In genomic region chr11:74147199-74147929, GRCh38 we compare ENCODE assay signal across 12 cellular contexts.
DNase-seq lines count a peak whose midpoint lies in the region; ATAC-seq and FAIRE-seq lines count a peak whose summit lies in the region.
"Had no signal": no experiment of that assay in that cellular context is flagged by ENCODE, and none has a peak within 500 bp of the region (broad histone marks: within the 10 kb centered on the region; RNA-seq: fewer than 3 reads in every experiment).

No MANE protein-coding gene starts in this region.

- peak; percentile 90 for FAIRE-seq in HTR-8/SVneo (lab: Jason Lieb, UNC)

- intact Hi-C loops in posterior cingulate gyrus (cut with DNase I) = no loop called here

- no peak for ATAC-seq in HG03097 (IDR thresholded peaks at IDR 0.05; ENCODE audit: low FRiP score, unreplicated experiment)
- ATAC-seq in GM19452 (IDR thresholded peaks at IDR 0.05; ENCODE audit: unreplicated experiment) = no peak
- ATAC-seq: CD8-positive, alpha-beta T cell had no signal

- DNase-seq in ACHN (peak; percentile 78), HTR-8/SVneo (ENCODE audit: insufficient read length, low spot score) (no peak), amniotic epithelial cell (ENCODE audit: low read depth) (peak; percentile 64), kidney glomerular epithelial cell (lab: John Stamatoyannopoulos, UW) (peak; percentile 75), posterior cingulate gyrus (no peak), NCI-H2081 treated with DMSO at 0.1 percent for 48 hours (lab: John Stamatoyannopoulos, UW) (no peak)
- DNase-seq: CD8-positive, alpha-beta T cell; mesendoderm; NCI-H1417; NCI-H345 had no signal

- in situ Hi-C loops in ACHN (cut with HindIII; ENCODE audit: low pct_ligation_motif_present, low pct_unique_long_range_greater_than_20kb, low sequenced_read_pairs) = no loop called here

Comparison
In these comparisons a context has a peak if more than half of its experiments do, and no peak if none do; other contexts are left out.
1. DNase-seq: peak in ACHN (single experiment), amniotic epithelial cell (single experiment) and kidney glomerular epithelial cell (single experiment); none in HTR-8/SVneo (single experiment), posterior cingulate gyrus (0 of 10) and NCI-H2081 treated with DMSO at 0.1 percent for 48 hours (single experiment).